ENCODE assay signal across 18 cellular contexts in genomic region chr5:170642776-170643436, GRCh38.
DNase-seq lines count a peak whose midpoint lies in the region; ATAC-seq and TF ChIP-seq lines count a peak whose summit lies in the region.
"Had no signal": no experiment of that assay in that cellular context is flagged by ENCODE, and none has a peak within 500 bp of the region (broad histone marks: within the 10 kb centered on the region; RNA-seq: fewer than 3 reads in every experiment).

No MANE protein-coding gene starts in this region.

- H3K4me3 ChIP-seq in BLaER1 treated with 17β-estradiol and CSF1 and Interleukin-3, amounts not matched to agents 10 nM and 100 nM = no peak overlapping the region
- H3K4me3 ChIP-seq in MG63 (no peak overlapping the region), osteoblast (ENCODE audit: insufficient read depth, low read length) (no peak overlapping the region)
- H3K4me3 ChIP-seq: GM23248, SK-N-MC had no signal

- no peak overlapping the region for H3K27ac ChIP-seq in BLaER1 treated with 17β-estradiol and CSF1 and Interleukin-3, amounts not matched to agents 10 nM and 100 nM
- no peak overlapping the region for H3K27ac ChIP-seq in osteoblast (ENCODE audit: low read depth, low read length)
- H3K27ac ChIP-seq: GM23248, SK-N-MC had no signal

- no peaks in the 10 kb centered on the region for H3K79me2 ChIP-seq in osteoblast (ENCODE audit: insufficient read depth, low read length)

- H3K4me1 ChIP-seq in BLaER1 treated with 17β-estradiol and CSF1 and Interleukin-3, amounts not matched to agents 10 nM and 100 nM = peaks cover 0 to 20% (median 10%) of the 10 kb centered on the region in 10 experiments; a peak in 10 of 20 replicates
- no peaks in the 10 kb centered on the region for H3K4me1 ChIP-seq in osteoblast (ENCODE audit: insufficient read depth, low read length)

- peak overlapping the region in 7 of 11 experiments; percentile 2 to 33 (median 25); a peak in 9 of 22 replicates for H3K4me2 ChIP-seq in BLaER1 treated with 17β-estradiol and CSF1 and Interleukin-3, amounts not matched to agents 10 nM and 100 nM
- no peak overlapping the region for H3K4me2 ChIP-seq in osteoblast (ENCODE audit: insufficient read depth, low read length)

- no peaks in the 10 kb centered on the region for H3K27me3 ChIP-seq in BLaER1 treated with 17β-estradiol and CSF1 and Interleukin-3, amounts not matched to agents 10 nM and 100 nM
- H3K27me3 ChIP-seq in MG63 (no peaks in the 10 kb centered on the region; the same call in 1 of the 2 replicates), osteoblast (ENCODE audit: insufficient read depth, low read length) (peaks cover 9% of the 10 kb centered on the region)

- H3K36me3 ChIP-seq in BLaER1 treated with 17β-estradiol and CSF1 and Interleukin-3, amounts not matched to agents 10 nM and 100 nM = no peaks in the 10 kb centered on the region
- H3K36me3 ChIP-seq in MG63 (no peaks in the 10 kb centered on the region), osteoblast (ENCODE audit: insufficient read depth, low read length) (no peaks in the 10 kb centered on the region)

- H3K9ac ChIP-seq in BLaER1 treated with 17β-estradiol and CSF1 and Interleukin-3, amounts not matched to agents 10 nM and 100 nM = no peak overlapping the region
- H3K9ac ChIP-seq: GM23248 had no signal

- no peak overlapping the region for H2AFZ ChIP-seq in osteoblast (ENCODE audit: low read length)
- H2AFZ ChIP-seq: GM23248 had no signal

- no peak for TF ChIP-seq CTCF in osteoblast (IDR thresholded peaks at IDR 0.05; ENCODE audit: extremely low read depth, low read depth, low read length)

- DNase-seq in MG63 = peak; percentile 30
- DNase-seq in cerebellum (ENCODE audit: low spot score) = peak; percentile 33
- DNase-seq in osteoblast (ENCODE audit: insufficient read length, low spot score, missing footprints) = peak; percentile 14
- DNase-seq in kidney glomerular epithelial cell (lab: John Stamatoyannopoulos, UW) = no peak
- no peak for DNase-seq in NCI-H187 treated with DMSO at 0.1 percent for 48 hours (lab: John Stamatoyannopoulos, UW)
- DNase-seq: AML-193, GF-D8, GM23248, HCEC 1CT, KBM-7, MV-4-11, NCI-H187, NCI-H2227 treated with DMSO at 0.1 percent for 48 hours, NCI-H510A treated with DMSO at 0.1 percent for 48 hours, Right ventricle myocardium superior had no signal

- no peaks in the 10 kb centered on the region for H3K9me3 ChIP-seq in BLaER1 treated with 17β-estradiol and CSF1 and Interleukin-3, amounts not matched to agents 10 nM and 100 nM (replicated peaks in 1 of 11)
- H3K9me3 ChIP-seq in MG63 (no peaks in the 10 kb centered on the region), osteoblast (ENCODE audit: low read depth, low read length) (no peaks in the 10 kb centered on the region)

- peaks cover 0 to 9% (median 0%) of the 10 kb centered on the region in 11 experiments; a peak in 1 of 22 replicates for H4K20me1 ChIP-seq in BLaER1 treated with 17β-estradiol and CSF1 and Interleukin-3, amounts not matched to agents 10 nM and 100 nM
- H4K20me1 ChIP-seq in osteoblast (ENCODE audit: insufficient read depth, low read length) = no peaks in the 10 kb centered on the region

- no peak for ATAC-seq in HG03442 (IDR thresholded peaks at IDR 0.05; ENCODE audit: unreplicated experiment)

Comparison
In these comparisons a context has a peak if more than half of its experiments do, and no peak if none do; other contexts are left out.
1. DNase-seq: peak in MG63 (single experiment), cerebellum (single experiment) and osteoblast (single experiment); none in kidney glomerular epithelial cell (single experiment) and NCI-H187 treated with DMSO at 0.1 percent for 48 hours (single experiment).